In the genomic region with DNA sequence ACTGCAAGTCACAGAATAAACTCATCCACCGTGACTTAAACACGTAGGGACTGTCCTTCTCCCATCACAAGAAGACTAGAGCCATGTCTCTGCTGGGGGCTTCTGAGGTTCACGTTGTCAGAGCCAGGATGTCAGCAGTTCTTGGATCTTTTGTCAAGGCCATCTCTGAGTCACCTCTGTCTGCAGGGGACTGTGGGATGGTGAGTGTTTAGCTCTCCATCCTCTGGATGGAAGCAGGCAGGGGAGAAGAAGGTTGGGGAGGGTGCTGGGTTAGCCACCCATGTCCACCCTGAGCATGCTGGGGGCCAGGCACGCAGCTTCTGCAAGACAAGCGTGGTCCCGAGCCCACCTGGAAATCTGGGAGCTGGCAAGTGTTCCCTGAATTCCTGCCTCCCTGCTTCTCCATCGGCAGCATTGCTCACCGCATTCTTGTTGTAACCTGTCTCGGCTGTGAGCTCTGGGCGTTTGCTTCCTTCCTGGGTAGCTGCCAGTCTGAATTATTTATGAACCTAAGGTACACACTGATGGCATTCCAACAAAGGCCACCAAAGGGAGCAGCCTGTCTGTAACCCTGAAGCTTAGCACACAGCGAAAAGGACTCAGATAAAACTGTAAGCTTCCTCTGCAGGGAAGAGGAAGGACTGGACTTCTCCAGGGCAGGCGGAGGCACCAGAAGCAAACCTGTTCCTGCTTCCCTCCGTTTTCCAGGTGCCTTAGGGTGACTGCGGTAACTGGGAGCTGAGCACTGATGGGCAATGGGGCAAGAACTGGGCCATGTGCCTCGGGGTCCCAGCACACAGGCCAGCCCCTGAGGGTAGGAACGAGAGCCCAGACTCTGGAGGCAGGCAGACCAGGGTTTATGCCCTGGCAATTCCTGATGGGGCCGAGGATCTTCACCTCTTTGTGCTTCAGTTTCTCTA, we compare ENCODE assay signal across 1 cellular context.
TF ChIP-seq lines count a peak whose summit lies in the region.

No MANE protein-coding gene starts in this region.

TF ChIP-seq in HEK293, 187 proteins besides CTCF, POLR2A, EP300 and RAD21 (continued from another document):
- TF ChIP-seq, protein P1, sequence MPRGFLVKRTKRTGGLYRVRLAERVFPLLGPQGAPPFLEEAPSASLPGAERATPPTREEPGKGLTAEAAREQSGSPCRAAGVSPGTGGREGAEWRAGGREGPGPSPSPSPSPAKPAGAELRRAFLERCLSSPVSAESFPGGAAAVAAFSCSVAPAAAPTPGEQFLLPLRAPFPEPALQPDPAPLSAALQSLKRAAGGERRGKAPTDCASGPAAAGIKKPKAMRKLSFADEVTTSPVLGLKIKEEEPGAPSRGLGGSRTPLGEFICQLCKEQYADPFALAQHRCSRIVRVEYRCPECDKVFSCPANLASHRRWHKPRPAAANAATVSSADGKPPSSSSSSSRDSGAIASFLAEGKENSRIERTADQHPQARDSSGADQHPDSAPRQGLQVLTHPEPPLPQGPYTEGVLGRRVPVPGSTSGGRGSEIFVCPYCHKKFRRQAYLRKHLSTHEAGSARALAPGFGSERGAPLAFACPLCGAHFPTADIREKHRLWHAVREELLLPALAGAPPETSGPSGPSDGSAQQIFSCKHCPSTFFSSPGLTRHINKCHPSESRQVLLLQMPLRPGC (tag by site-specific recombination; IDR thresholded peaks at IDR 0.05): 0 out of 2 replicates have a peak, but pooled peaks have one; percentile 12
- TF ChIP-seq ZNF843 (tag by site-specific recombination; IDR thresholded peaks at IDR 0.05): no peak
